In the genomic region with DNA sequence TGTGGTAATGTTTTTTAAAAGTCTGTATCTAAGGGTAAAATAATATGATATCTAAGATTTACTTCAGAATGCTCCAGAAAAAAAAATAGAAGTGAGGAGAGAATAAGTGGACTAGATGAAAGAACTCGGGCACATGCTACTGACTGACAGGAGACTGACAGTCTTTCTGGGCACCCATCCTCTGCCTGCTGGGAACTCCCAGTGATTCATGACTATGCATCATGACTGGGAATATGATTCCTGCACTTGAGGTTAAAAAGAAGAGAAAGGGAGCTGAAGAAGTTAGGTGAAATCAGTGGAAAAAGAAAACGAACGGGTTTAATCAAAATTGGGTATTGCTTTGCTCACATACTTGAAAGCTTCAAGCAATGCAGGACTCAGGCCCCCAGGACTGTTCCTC, we compare ENCODE assay signal across 25 cellular contexts. TPM values are rescaled to one million over a fixed set of nuclear protein-coding genes. Genes with fewer than 3 reads are reported as not detected.
"Had no signal": no experiment of that assay in that cellular context is flagged by ENCODE, and none has a peak within 500 bp of the region (broad histone marks: within the 10 kb centered on the region; RNA-seq: fewer than 3 reads in every experiment).

No MANE protein-coding gene starts in this region.

- H3K36me3 ChIP-seq: colonic mucosa, gastrocnemius medialis, thoracic aorta, upper lobe of right lung had no signal

- FAIRE-seq: keratinocyte had no signal

- H3K4me1 Mint-ChIP-seq: endodermal cell had no signal

- H3K4me3 Mint-ChIP-seq: activated CD4-positive, alpha-beta memory T cell treated with anti-CD3 and anti-CD28 coated beads, Interleukin-2, amount 10 ng/mL, durations not matched to agents 7 days and 5 days; activated CD8-positive, alpha-beta memory T cell treated with anti-CD3 and anti-CD28 coated beads, Interleukin-2, amount 10 ng/mL, durations not matched to agents 7 days and 5 days; activated naive CD8-positive, alpha-beta T cell; endodermal cell; mesothelial cell of epicardium; stimulated activated naive CD8-positive, alpha-beta T cell treated with anti-CD3 and anti-CD28 coated beads, Interleukin-15, amount 100 ng/mL, for 72 hours had no signal

- H3K27ac ChIP-seq: body of pancreas, colonic mucosa, gastrocnemius medialis, skin epidermis, thoracic aorta, upper lobe of right lung had no signal

- ATAC-seq: activated CD8-positive, alpha-beta memory T cell treated with anti-CD3 and anti-CD28 coated beads, Interleukin-2, amount 10 ng/mL, durations not matched to agents 7 days and 5 days; body of pancreas; gastrocnemius medialis; left lobe of liver; right cardiac atrium; stimulated activated naive CD8-positive, alpha-beta T cell treated with anti-CD3 and anti-CD28 coated beads, Interleukin-15, amount 100 ng/mL, for 72 hours; upper lobe of right lung had no signal

- H3K9me3 ChIP-seq: body of pancreas, colonic mucosa, gastrocnemius medialis, thoracic aorta, upper lobe of right lung had no signal

- H3K9me3 Mint-ChIP-seq: endodermal cell had no signal

- H3K4me1 ChIP-seq: body of pancreas, colonic mucosa, upper lobe of right lung had no signal

- H3K4me3 ChIP-seq: body of pancreas, colonic mucosa, gastrocnemius medialis, lung, skin epidermis, thoracic aorta, upper lobe of right lung had no signal

- H3K27me3 ChIP-seq: body of pancreas, colonic mucosa, gastrocnemius medialis, upper lobe of right lung had no signal

- DNase-seq: activated CD4-positive, alpha-beta memory T cell treated with anti-CD3 and anti-CD28 coated beads, Interleukin-2, amount 10 ng/mL, durations not matched to agents 7 days and 5 days; activated CD4-positive, alpha-beta T cell treated with anti-CD3 and anti-CD28 coated beads for 48 hours; activated CD4-positive, CD25-positive, alpha-beta regulatory T cell; activated CD8-positive, alpha-beta memory T cell treated with anti-CD3 and anti-CD28 coated beads, Interleukin-2, amount 10 ng/mL, durations not matched to agents 7 days and 5 days; amygdala; body of pancreas; central memory CD4-positive, alpha-beta T cell; colonic mucosa; endodermal cell; gastrocnemius medialis; head of caudate nucleus; occipital lobe; right cardiac atrium; stimulated activated CD4-positive, alpha-beta T cell treated with anti-CD3 and anti-CD28 coated beads, Interleukin-15, amount 100 ng/mL, for 24 hours; stimulated activated CD4-positive, alpha-beta T cell treated with anti-CD3 and anti-CD28 coated beads, Interleukin-2, amount 100 ng/mL, for 48 hours; stimulated activated naive CD8-positive, alpha-beta T cell treated with anti-CD3 and anti-CD28 coated beads, Interleukin-15, amount 100 ng/mL, for 72 hours; upper lobe of right lung had no signal

- H3K36me3 Mint-ChIP-seq: activated naive CD8-positive, alpha-beta T cell; mesothelial cell of epicardium had no signal

- H3K27ac Mint-ChIP-seq: activated CD4-positive, alpha-beta memory T cell treated with anti-CD3 and anti-CD28 coated beads, Interleukin-2, amount 10 ng/mL, durations not matched to agents 7 days and 5 days; activated CD8-positive, alpha-beta memory T cell treated with anti-CD3 and anti-CD28 coated beads, Interleukin-2, amount 10 ng/mL, durations not matched to agents 7 days and 5 days; activated naive CD8-positive, alpha-beta T cell; endodermal cell; mesothelial cell of epicardium; progenitor cell of endocrine pancreas; stimulated activated naive CD8-positive, alpha-beta T cell treated with anti-CD3 and anti-CD28 coated beads, Interleukin-15, amount 100 ng/mL, for 72 hours had no signal

RNA-seq across cellular contexts. Expression of gene SPSB4, which starts 35.7 kb away (rescaled TPM):
- total RNA-seq: activated CD4-positive, alpha-beta memory T cell treated with anti-CD3 and anti-CD28 coated beads, Interleukin-2, amount 10 ng/mL, durations not matched to agents 7 days and 5 days; colonic mucosa had no signal
- polyA plus RNA-seq: keratinocyte had no signal
